ENCODE assay signal across 18 cellular contexts in genomic region chr7:111081553-111081952, GRCh38. TPM values are rescaled to one million over a fixed set of nuclear protein-coding genes. Genes with fewer than 3 reads are reported as not detected.
DNase-seq lines count a peak whose midpoint lies in the region; ATAC-seq and TF ChIP-seq lines count a peak whose summit lies in the region.
"Had no signal": no experiment of that assay in that cellular context is flagged by ENCODE, and none has a peak within 500 bp of the region (broad histone marks: within the 10 kb centered on the region; RNA-seq: fewer than 3 reads in every experiment).

No MANE protein-coding gene starts in this region.

- H3K27ac ChIP-seq in KOPT-K1 (ENCODE audit: low read depth, low read length, poor library complexity, severe bottlenecking) (peak overlapping the region; percentile 95), osteoblast (ENCODE audit: low read depth, low read length) (no peak overlapping the region), mammary epithelial cell (ENCODE audit: insufficient read depth, low read depth, low read length) (no peak overlapping the region), sigmoid colon (no peak overlapping the region)
- H3K27ac ChIP-seq: 22Rv1, adrenal gland, parathyroid adenoma, PC-9 had no signal

- H2AFZ ChIP-seq in osteoblast (ENCODE audit: low read length) (peak overlapping the region; percentile 17), mammary epithelial cell (ENCODE audit: low read depth, low read length) (no peak overlapping the region)
- H2AFZ ChIP-seq: parathyroid adenoma, PC-9 had no signal

- H3K4me2 ChIP-seq in osteoblast (ENCODE audit: insufficient read depth, low read length) (no peak overlapping the region), mammary epithelial cell (ENCODE audit: insufficient read depth, low read depth, low read length) (no peak overlapping the region)
- H3K4me2 ChIP-seq: PC-9 had no signal

- no peaks in the 10 kb centered on the region for H3K27me3 Mint-ChIP-seq in activated CD4-positive, alpha-beta T cell treated with anti-CD3 and anti-CD28 coated beads for 36 hours
- H3K27me3 Mint-ChIP-seq in activated T-helper 2 cell treated with anti-CD3 and anti-CD28 coated beads, Interferon-gamma antibody, Interleukin-2, Interleukin-4, amounts not matched to agents 10 μg/mL and 5 μg/mL and 100 μg/mL, durations not matched to agents 14 hours and 24 hours and 36 hours (ENCODE audit: low read depth): no peaks in the 10 kb centered on the region
- H3K27me3 Mint-ChIP-seq: type B pancreatic cell had no signal

- TF ChIP-seq EP300 in sigmoid colon (IDR thresholded peaks at IDR 0.05): no peak

- intact Hi-C loops in activated CD4-positive, alpha-beta T cell treated with anti-CD3 and anti-CD28 coated beads for 36 hours (cut with DNase I, micrococcal nuclease): no loop called here
- intact Hi-C loops in activated T-helper 2 cell treated with anti-CD3 and anti-CD28 coated beads, Interferon-gamma antibody, Interleukin-2, Interleukin-4, amounts not matched to agents 10 μg/mL and 5 μg/mL and 100 μg/mL, durations not matched to agents 14 hours and 24 hours and 36 hours (cut with micrococcal nuclease): no loop called here
- intact Hi-C loops in mammary epithelial cell (cut with micrococcal nuclease) (no loop called here), sigmoid colon (cut with DNase I) (no loop called here)

- CTCF ChIA-PET in activated CD4-positive, alpha-beta T cell treated with anti-CD3 and anti-CD28 coated beads for 36 hours (lab: Charles Lee): interaction anchor here (0.9 to 4.9 kb wide), 3 partner anchors 11 to 54 kb away, joined by 3 to 20 read pairs (median 4); no protein-coding TSS in a partner anchor
- CTCF ChIA-PET in mammary epithelial cell (lab: Charles Lee; ENCODE audit: low non-redundant PET): no interaction called here

- WGBS in mammary epithelial cell (ENCODE audit: low coverage, missing lambda C conversion rate): 100% methylated on average over 2 of the region's 3 CpGs
- WGBS in sigmoid colon, 2 donors: 77 to 80% methylated on average over 3 of the region's 3 CpGs

- H4K20me1 ChIP-seq in osteoblast (ENCODE audit: insufficient read depth, low read length) (no peaks in the 10 kb centered on the region), mammary epithelial cell (ENCODE audit: insufficient read depth, low read length) (no peaks in the 10 kb centered on the region)

- H3K9me3 ChIP-seq in KOPT-K1 (ENCODE audit: insufficient read depth, low read length, poor library complexity, severe bottlenecking) (peaks cover 5% of the 10 kb centered on the region), osteoblast (ENCODE audit: low read depth, low read length) (no peaks in the 10 kb centered on the region), mammary epithelial cell (replicated peaks; ENCODE audit: insufficient read depth, low read length) (no peaks in the 10 kb centered on the region), sigmoid colon (no peaks in the 10 kb centered on the region)
- H3K9me3 ChIP-seq: adrenal gland had no signal

- POLR2A ChIA-PET in activated CD4-positive, alpha-beta T cell treated with anti-CD3 and anti-CD28 coated beads for 36 hours (lab: Charles Lee): no interaction called here

- peaks cover 8% of the 10 kb centered on the region for H3K36me3 Mint-ChIP-seq in activated CD4-positive, alpha-beta T cell treated with anti-CD3 and anti-CD28 coated beads for 36 hours (ENCODE audit: low read depth)
- H3K36me3 Mint-ChIP-seq in activated T-helper 2 cell treated with anti-CD3 and anti-CD28 coated beads, Interferon-gamma antibody, Interleukin-2, Interleukin-4, amounts not matched to agents 10 μg/mL and 5 μg/mL and 100 μg/mL, durations not matched to agents 14 hours and 24 hours and 36 hours (ENCODE audit: low read depth): peaks cover 17% of the 10 kb centered on the region
- H3K36me3 Mint-ChIP-seq: type B pancreatic cell had no signal

- peaks cover 74% of the 10 kb centered on the region for H3K4me1 Mint-ChIP-seq in activated CD4-positive, alpha-beta T cell treated with anti-CD3 and anti-CD28 coated beads for 36 hours
- peaks cover 72% of the 10 kb centered on the region for H3K4me1 Mint-ChIP-seq in activated T-helper 2 cell treated with anti-CD3 and anti-CD28 coated beads, Interferon-gamma antibody, Interleukin-2, Interleukin-4, amounts not matched to agents 10 μg/mL and 5 μg/mL and 100 μg/mL, durations not matched to agents 14 hours and 24 hours and 36 hours (ENCODE audit: low read depth)

- H3K36me3 ChIP-seq in KOPT-K1 (ENCODE audit: insufficient read depth, low read length) (no peaks in the 10 kb centered on the region), osteoblast (ENCODE audit: insufficient read depth, low read length) (no peaks in the 10 kb centered on the region), mammary epithelial cell (ENCODE audit: insufficient read depth, low read length) (no peaks in the 10 kb centered on the region), sigmoid colon (no peaks in the 10 kb centered on the region)
- H3K36me3 ChIP-seq: adrenal gland had no signal

- ATAC-seq in activated CD4-positive, alpha-beta T cell treated with anti-CD3 and anti-CD28 coated beads for 36 hours: peak; percentile 43
- no peak for ATAC-seq in HG03565 (IDR thresholded peaks at IDR 0.05; ENCODE audit: unreplicated experiment)

- BruUV-seq in mammary epithelial cell (replicated peaks; lab: Mats Ljungman, UMichigan): no TSS peak

- H3K9me3 Mint-ChIP-seq in activated CD4-positive, alpha-beta T cell treated with anti-CD3 and anti-CD28 coated beads for 36 hours (ENCODE audit: low read depth): peaks cover 3% of the 10 kb centered on the region
- peaks cover 9% of the 10 kb centered on the region for H3K9me3 Mint-ChIP-seq in activated T-helper 2 cell treated with anti-CD3 and anti-CD28 coated beads, Interferon-gamma antibody, Interleukin-2, Interleukin-4, amounts not matched to agents 10 μg/mL and 5 μg/mL and 100 μg/mL, durations not matched to agents 14 hours and 24 hours and 36 hours
- H3K9me3 Mint-ChIP-seq: type B pancreatic cell had no signal

- peaks cover 8% of the 10 kb centered on the region for H3K4me1 ChIP-seq in osteoblast (ENCODE audit: insufficient read depth, low read length)
- no peaks in the 10 kb centered on the region for H3K4me1 ChIP-seq in mammary epithelial cell (ENCODE audit: insufficient read depth, low read length)
- no peaks in the 10 kb centered on the region for H3K4me1 ChIP-seq in sigmoid colon
- H3K4me1 ChIP-seq: adrenal gland, parathyroid adenoma had no signal

- dilution Hi-C loops in mammary epithelial cell (cut with HindIII; ENCODE audit: low sequenced_read_pairs): no loop called here

- H3K4me3 ChIP-seq in osteoblast (ENCODE audit: insufficient read depth, low read length) (no peak overlapping the region), mammary epithelial cell (replicated peaks in 1 of 3; ENCODE audit: insufficient read depth in 1 of 3, low read depth in 2 of 3, low read length in 3 of 3) (no peak overlapping the region), sigmoid colon (no peak overlapping the region)
- H3K4me3 ChIP-seq: adrenal gland, PC-9, SK-N-MC had no signal

- no peak for TF ChIP-seq POLR2A in sigmoid colon (IDR thresholded peaks at IDR 0.05)

- no peak for TF ChIP-seq CTCF in osteoblast (IDR thresholded peaks at IDR 0.05; ENCODE audit: extremely low read depth, low read depth, low read length)
- no peak for TF ChIP-seq CTCF in mammary epithelial cell (conservative IDR thresholded peaks at IDR 0.05 in 1 of 2, IDR thresholded peaks at IDR 0.05 in 1 of 2; ENCODE audit: extremely low read depth in 1 of 2, insufficient read depth in 1 of 2, low read depth in 1 of 2, low read length in 2 of 2)
- TF ChIP-seq CTCF in sigmoid colon (IDR thresholded peaks at IDR 0.05): no peak

- peak overlapping the region; percentile 44 for H3K4me3 Mint-ChIP-seq in activated CD4-positive, alpha-beta T cell treated with anti-CD3 and anti-CD28 coated beads for 36 hours
- H3K4me3 Mint-ChIP-seq in activated T-helper 2 cell treated with anti-CD3 and anti-CD28 coated beads, Interferon-gamma antibody, Interleukin-2, Interleukin-4, amounts not matched to agents 10 μg/mL and 5 μg/mL and 100 μg/mL, durations not matched to agents 14 hours and 24 hours and 36 hours (ENCODE audit: low read depth): peak overlapping the region; percentile 40
- H3K4me3 Mint-ChIP-seq: type B pancreatic cell had no signal

- in situ Hi-C loops in mammary epithelial cell (cut with MboI; ENCODE audit: low sequenced_read_pairs in 2 of 2): loop anchor here in 1 of 2 donors (25.0 kb wide), 2 partner anchors 406 to 656 kb away; no protein-coding TSS in a partner anchor

- H3K79me2 ChIP-seq in osteoblast (ENCODE audit: insufficient read depth, low read length): no peaks in the 10 kb centered on the region
- H3K79me2 ChIP-seq in mammary epithelial cell (ENCODE audit: insufficient read depth, low read length): no peaks in the 10 kb centered on the region
- H3K79me2 ChIP-seq: parathyroid adenoma had no signal

- H3K27ac Mint-ChIP-seq in activated CD4-positive, alpha-beta T cell treated with anti-CD3 and anti-CD28 coated beads for 36 hours: peak overlapping the region; percentile 89
- H3K27ac Mint-ChIP-seq in activated T-helper 2 cell treated with anti-CD3 and anti-CD28 coated beads, Interferon-gamma antibody, Interleukin-2, Interleukin-4, amounts not matched to agents 10 μg/mL and 5 μg/mL and 100 μg/mL, durations not matched to agents 14 hours and 24 hours and 36 hours: peak overlapping the region; percentile 94
- H3K27ac Mint-ChIP-seq: type B pancreatic cell had no signal

- H3K9ac ChIP-seq in mammary epithelial cell (ENCODE audit: insufficient read depth, low read length): no peak overlapping the region
- H3K9ac ChIP-seq: parathyroid adenoma had no signal

- no peak for DNase-seq in activated CD4-positive, alpha-beta T cell treated with anti-CD3 and anti-CD28 coated beads for 36 hours
- no peak for DNase-seq in activated CD4-positive, alpha-beta T cell treated with anti-CD3 and anti-CD28 coated beads, Interleukin-2, amount 50 U/mL, for 48 hours
- no peak for DNase-seq in activated T-helper 2 cell treated with anti-CD3 and anti-CD28 coated beads, Interferon-gamma antibody, Interleukin-2, Interleukin-4, amounts not matched to agents 10 μg/mL and 5 μg/mL and 100 μg/mL, durations not matched to agents 14 hours and 24 hours and 36 hours (ENCODE audit: low spot score)
- no peak for DNase-seq in osteoblast (ENCODE audit: insufficient read length, low spot score, missing footprints)
- no peak for DNase-seq in mammary epithelial cell
- no peak for DNase-seq in sigmoid colon
- DNase-seq: adrenal gland, kidney glomerular epithelial cell, NCI-H2107, NCI-H69, PC-9, small intestine had no signal

- H3K27me3 ChIP-seq in osteoblast (ENCODE audit: insufficient read depth, low read length) (no peaks in the 10 kb centered on the region), mammary epithelial cell (ENCODE audit: insufficient read depth, low read length) (no peaks in the 10 kb centered on the region), sigmoid colon (no peaks in the 10 kb centered on the region)
- H3K27me3 ChIP-seq: adrenal gland had no signal

RNA-seq across cellular contexts. Expression of gene LRRN3, which starts 9.4 kb away (rescaled TPM):
- total RNA-seq in activated CD4-positive, alpha-beta T cell treated with anti-CD3 and anti-CD28 coated beads for 36 hours: 1 to 10 TPM; 6.7 to 8.0 TPM
- 28.0 and 29.4 TPM in 2 replicates for total RNA-seq in activated T-helper 2 cell treated with anti-CD3 and anti-CD28 coated beads, Interferon-gamma antibody, Interleukin-2, Interleukin-4, amounts not matched to agents 10 μg/mL and 5 μg/mL and 100 μg/mL, durations not matched to agents 14 hours and 24 hours and 36 hours
- total RNA-seq in osteoblast (2.2 and 2.4 TPM in 2 replicates), mammary epithelial cell (under 1 TPM in 1 of 2 donors, not detected in 1; 0.33 TPM), sigmoid colon (1 to 10 TPM in 2 of 4 donors, under 1 TPM in 2; 0.41 to 3.3 (median 0.78) TPM)
- polyA plus RNA-seq in mammary epithelial cell (0.02 TPM), sigmoid colon (under 1 TPM in 1 of 3 donors, not detected in 2; 0.76 TPM)
- polyA minus RNA-seq in mammary epithelial cell: not detected
- total RNA-seq: PC-9 had no signal
